Comparison of ENCODE assay signal across 8 cellular contexts in the genomic region with DNA sequence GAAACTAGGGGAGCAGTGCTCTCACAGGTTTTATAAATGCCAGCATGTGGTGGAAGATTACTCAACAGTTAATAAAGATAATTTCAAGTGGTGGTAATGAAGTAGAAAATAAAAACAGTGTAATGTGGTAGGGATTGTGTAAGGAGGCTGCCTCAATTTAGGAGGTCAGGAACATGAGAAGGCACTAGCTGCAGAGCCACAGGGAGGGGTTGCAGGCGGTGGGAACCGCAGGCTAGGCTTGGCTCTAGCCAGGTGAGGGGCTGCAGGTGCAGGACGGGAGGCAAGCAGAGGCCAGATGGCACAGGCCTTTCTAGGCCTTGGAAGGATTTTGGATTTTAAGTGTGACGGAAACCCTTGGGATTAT. TPM values are rescaled to one million over a fixed set of nuclear protein-coding genes. Genes with fewer than 3 reads are reported as not detected.
DNase-seq lines count a peak whose midpoint lies in the region; ATAC-seq and TF ChIP-seq lines count a peak whose summit lies in the region.

No MANE protein-coding gene starts in this region.

- peak overlapping the region; percentile 98 for H3K27ac ChIP-seq in substantia nigra (ENCODE audit: low read depth, low read length, poor library complexity, severe bottlenecking)

- CTCF ChIA-PET in MCF 10A (lab: Yijun Ruan, JAX), result interaction anchor here (0.7 to 3.3 kb wide), 24 partner anchors 9 to 1483 kb away, joined by 3 to 23 read pairs (median 4); no protein-coding TSS in a partner anchor

- POLR2A ChIA-PET in MCF 10A (lab: Yijun Ruan, JAX), result interaction anchor here (0.6 to 0.9 kb wide), 2 partner anchors 23 to 392 kb away, joined by 3 read pairs; no protein-coding TSS in a partner anchor

- no TSS peak for BruUV-seq in MCF 10A (replicated peaks; lab: Mats Ljungman, UMichigan)

- peak overlapping the region; percentile 86 for H3K4me3 Mint-ChIP-seq in MCF 10A (ENCODE audit: unreplicated experiment)

- H3K4me1 Mint-ChIP-seq in MCF 10A (ENCODE audit: insufficient read depth, unreplicated experiment), result peaks cover 6% of the 10 kb centered on the region

- DNase-seq in NCI-H524 (lab: John Stamatoyannopoulos, UW), result peak; percentile 24 to 51
- DNase-seq in NCI-H524 treated with DMSO at 0.1 percent for 48 hours (lab: John Stamatoyannopoulos, UW), result no peak
- peak; percentile 89 for DNase-seq in NCI-H69 (lab: John Stamatoyannopoulos, UW)
- no peak for DNase-seq in MCF 10A (ENCODE audit: unreplicated experiment)
- peak in 1 of 2 donors; percentile 23 for DNase-seq in left colon
- DNase-seq in substantia nigra (lab: John Stamatoyannopoulos, UW), result peak in 8 of 49 donors; percentile 0 to 39 (median 15)

- H3K27ac Mint-ChIP-seq in MCF 10A (ENCODE audit: low read depth, unreplicated experiment), result peak overlapping the region; percentile 99

- ATAC-seq in HG02588 (IDR thresholded peaks at IDR 0.05; ENCODE audit: unreplicated experiment) (peak; percentile 3), left colon (peak; percentile 16), GM21717 (IDR thresholded peaks at IDR 0.05; ENCODE audit: unreplicated experiment) (no peak)

- intact Hi-C loops in MCF 10A (cut with micrococcal nuclease) (loop anchor here (5.0 kb wide), 1 partner anchor 562 kb away; no protein-coding TSS in a partner anchor), left colon (cut with DNase I, micrococcal nuclease) (no loop called here)

- peaks cover 37% of the 10 kb centered on the region for H3K36me3 Mint-ChIP-seq in MCF 10A (ENCODE audit: insufficient read depth, unreplicated experiment)

- H3K9me3 Mint-ChIP-seq in MCF 10A (ENCODE audit: unreplicated experiment), result no peaks in the 10 kb centered on the region

- no peaks in the 10 kb centered on the region for H3K27me3 Mint-ChIP-seq in MCF 10A (ENCODE audit: insufficient read depth, unreplicated experiment)

- no peak for TF ChIP-seq CTCF in MCF 10A (IDR thresholded peaks at IDR 0.05; ENCODE audit: unreplicated experiment)

RNA-seq across cellular contexts. Expression of a gene that starts 0.8 kb away (rescaled TPM):
- total RNA-seq in MCF 10A (2022) (3.4 and 4.1 TPM in 2 replicates), left colon (10 to 100 TPM; 14.6 to 15.2 TPM)

RNA-seq across cellular contexts. Expression of a gene that starts 0.9 kb away (rescaled TPM):
- 72.5 and 85.7 TPM in 2 replicates for total RNA-seq in MCF 10A (2022)
- 10 to 100 TPM; 22.7 to 24.2 TPM for total RNA-seq in left colon

Comparison
In these comparisons a context has a peak if more than half of its experiments do, and no peak if none do; other contexts are left out.
1. DNase-seq: peak in NCI-H524 (2 of 2) and NCI-H69 (single experiment); none in NCI-H524 treated with DMSO at 0.1 percent for 48 hours (single experiment) and MCF 10A (single experiment).